In the genomic region with DNA sequence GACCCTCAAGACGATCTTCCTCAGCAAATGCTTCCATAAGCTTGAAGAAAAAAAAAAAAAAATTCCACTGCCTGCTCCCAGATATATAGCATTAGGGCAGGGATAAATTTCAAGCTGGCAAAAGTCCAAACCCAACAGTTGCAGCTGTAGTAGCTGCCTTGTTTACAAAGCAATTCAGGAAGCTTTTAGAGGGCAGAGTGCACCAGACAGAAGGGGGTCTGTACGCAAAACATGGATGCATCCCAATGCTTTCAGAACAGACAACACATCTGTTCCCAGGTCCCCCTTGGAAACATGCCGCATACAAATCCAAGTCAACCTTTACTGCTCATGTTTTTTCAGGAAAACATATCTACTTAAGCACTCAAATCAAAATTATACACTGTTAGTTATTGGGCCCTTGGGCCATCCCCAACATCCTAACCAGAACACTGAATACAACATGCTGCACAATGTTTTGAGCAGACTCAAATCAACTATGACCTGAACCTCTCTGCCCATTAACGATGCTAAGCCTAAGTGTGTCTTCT, we compare ENCODE assay signal across 9 cellular contexts.
DNase-seq lines count a peak whose midpoint lies in the region; ATAC-seq and TF ChIP-seq lines count a peak whose summit lies in the region.
"Had no signal": no experiment of that assay in that cellular context is flagged by ENCODE, and none has a peak within 500 bp of the region (broad histone marks: within the 10 kb centered on the region; RNA-seq: fewer than 3 reads in every experiment).

No MANE protein-coding gene starts in this region.

- DNase-seq in LHCN-M2 (ENCODE audit: low read depth): peak; percentile 0
- DNase-seq in NCI-H345 treated with DMSO at 0.1 percent for 48 hours (lab: John Stamatoyannopoulos, UW; ENCODE audit: unreplicated experiment): peak; percentile 95
- DNase-seq in type B pancreatic cell (ENCODE audit: extremely low spot score, unreplicated experiment): no peak
- DNase-seq in stimulated activated CD4-positive, alpha-beta T cell treated with anti-CD3 and anti-CD28 coated beads, Interleukin-4, amount 100 ng/mL, for 1 hour: no peak
- DNase-seq: T-helper 17 cell had no signal

- no peak overlapping the region for H3K9ac ChIP-seq in endocrine pancreas (ENCODE audit: control insufficient read depth, insufficient read depth, low read length)

- peak overlapping the region; percentile 62 for H3K4me3 ChIP-seq in endocrine pancreas (ENCODE audit: control insufficient read depth, insufficient read depth, low read length)
- H3K4me3 ChIP-seq: gastroesophageal sphincter had no signal

- no peaks in the 10 kb centered on the region for H3K9me3 Mint-ChIP-seq in type B pancreatic cell

- peaks cover 38% of the 10 kb centered on the region for H3K4me1 Mint-ChIP-seq in type B pancreatic cell (ENCODE audit: unreplicated experiment)
- H3K4me1 Mint-ChIP-seq: T-helper 17 cell had no signal

- H3K27me3 Mint-ChIP-seq in type B pancreatic cell: no peaks in the 10 kb centered on the region
- H3K27me3 Mint-ChIP-seq: T-helper 17 cell had no signal

- no peaks in the 10 kb centered on the region for H3K27me3 ChIP-seq in endocrine pancreas (ENCODE audit: control insufficient read depth, insufficient read depth, low read length)
- H3K27me3 ChIP-seq: gastroesophageal sphincter had no signal

- TF ChIP-seq CTCF in type B pancreatic cell (conservative IDR thresholded peaks at IDR 0.05): no peak

- no peaks in the 10 kb centered on the region for H3K9me3 ChIP-seq in endocrine pancreas (ENCODE audit: control insufficient read depth, low read length)
- H3K9me3 ChIP-seq: gastroesophageal sphincter had no signal

- peaks cover 10% of the 10 kb centered on the region for H3K4me1 ChIP-seq in endocrine pancreas (ENCODE audit: control insufficient read depth, insufficient read depth, low read length)

- ATAC-seq in GM21576 (IDR thresholded peaks at IDR 0.05; ENCODE audit: unreplicated experiment): no peak
- no peak for ATAC-seq in HG03520 (IDR thresholded peaks at IDR 0.05; ENCODE audit: unreplicated experiment)
- ATAC-seq: gastroesophageal sphincter, T-helper 17 cell had no signal

- no peaks in the 10 kb centered on the region for H3K36me3 Mint-ChIP-seq in type B pancreatic cell

- H3K27ac Mint-ChIP-seq in type B pancreatic cell: peak overlapping the region; percentile 2
- H3K27ac Mint-ChIP-seq: T-helper 17 cell had no signal

- no peak overlapping the region for H3K4me3 Mint-ChIP-seq in type B pancreatic cell
- H3K4me3 Mint-ChIP-seq: T-helper 17 cell had no signal

- H3K36me3 ChIP-seq in endocrine pancreas (ENCODE audit: control insufficient read depth, insufficient read depth, low read length): no peaks in the 10 kb centered on the region
- H3K36me3 ChIP-seq: gastroesophageal sphincter had no signal

Comparison
In these comparisons a context has a peak if more than half of its experiments do, and no peak if none do; other contexts are left out.
1. DNase-seq: peak in LHCN-M2 (single experiment) and NCI-H345 treated with DMSO at 0.1 percent for 48 hours (single experiment); none in type B pancreatic cell (single experiment) and stimulated activated CD4-positive, alpha-beta T cell treated with anti-CD3 and anti-CD28 coated beads, Interleukin-4, amount 100 ng/mL, for 1 hour (single experiment).